Comparison of ENCODE assay signal across 8 cellular contexts in the genomic region with DNA sequence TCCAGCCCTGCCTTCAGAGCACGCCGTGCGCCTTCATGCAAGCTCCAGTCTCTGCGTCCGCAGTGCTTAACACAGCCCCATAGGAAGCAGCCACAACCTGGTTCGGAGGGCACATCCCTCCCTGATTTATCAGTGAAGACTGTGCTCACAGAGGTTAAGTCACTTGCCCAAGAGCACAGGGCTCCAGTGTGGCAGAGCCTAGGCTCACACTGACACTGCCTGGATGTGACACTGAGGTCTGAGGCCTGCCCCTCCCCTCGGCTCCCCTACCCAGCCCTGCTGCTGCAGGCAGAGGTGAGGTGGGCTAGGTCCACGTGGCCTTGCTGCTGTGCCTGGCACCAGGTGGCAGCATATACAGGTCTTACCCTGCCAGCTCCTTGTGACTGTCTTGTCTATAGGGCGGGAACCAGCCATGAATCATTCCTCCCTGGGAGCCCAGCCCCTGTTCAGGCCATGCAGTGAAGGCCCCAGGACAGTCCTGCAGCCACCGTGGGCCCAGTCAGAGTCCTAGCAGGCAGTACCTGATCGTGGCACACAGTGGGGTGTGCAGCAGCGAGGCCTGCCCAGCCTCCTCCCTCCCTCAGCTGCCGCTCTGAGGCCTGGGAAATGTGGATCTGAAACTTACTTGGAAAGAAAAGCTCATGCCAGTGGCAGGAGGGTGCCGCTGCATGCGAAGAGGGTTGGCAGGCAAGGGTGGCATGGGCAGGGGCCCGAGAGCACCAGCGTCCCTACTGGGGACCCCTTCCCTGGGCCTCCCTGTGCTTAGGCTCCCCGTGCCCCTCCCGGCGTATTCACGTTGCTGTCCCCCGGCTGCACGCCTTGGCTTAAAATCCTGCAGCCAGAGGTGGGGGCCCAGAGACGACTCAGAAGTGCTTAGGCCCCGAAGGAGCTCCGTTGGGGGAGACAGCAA. TPM values are rescaled to one million over a fixed set of nuclear protein-coding genes. Genes with fewer than 3 reads are reported as not detected.
DNase-seq lines count a peak whose midpoint lies in the region; ATAC-seq and TF ChIP-seq lines count a peak whose summit lies in the region.

No MANE protein-coding gene starts in this region.

- no peak overlapping the region for H3K9ac ChIP-seq in parathyroid adenoma

- peak in 1 of 4 experiments; percentile 9 for TF ChIP-seq CTCF in gastroesophageal sphincter (IDR thresholded peaks at IDR 0.05)
- no peak for TF ChIP-seq CTCF in parathyroid adenoma (IDR thresholded peaks at IDR 0.05)

- H3K4me3 ChIP-seq in gastroesophageal sphincter (peak overlapping the region; percentile 72 to 99), parathyroid adenoma (ENCODE audit: low read depth, low read length) (peak overlapping the region; percentile 68)

- 60% methylated on average over 2 of the region's 26 CpGs; no CpG with 5 or more reads in 1 of the 2 donors for WGBS in gastroesophageal sphincter (ENCODE audit: low coverage in 1 of 2), 2 donors

- H2AFZ ChIP-seq in parathyroid adenoma: peak overlapping the region; percentile 83

- DNase-seq in NCI-H82 (lab: John Stamatoyannopoulos, UW): peak; percentile 44
- DNase-seq in NCI-H82 treated with DMSO at 0.1 percent for 48 hours (lab: John Stamatoyannopoulos, UW; ENCODE audit: unreplicated experiment): no peak
- peak; percentile 52 for DNase-seq in NOMO-1 treated with dmso at 0.1 percent for 144 hours (lab: John Stamatoyannopoulos, UW; ENCODE audit: unreplicated experiment)
- peak; percentile 62 for DNase-seq in activated gamma-delta T cell (lab: John Stamatoyannopoulos, UW)
- no peak for DNase-seq in globus pallidus (ENCODE audit: low spot score)

- no peak for TF ChIP-seq POLR2A in gastroesophageal sphincter (IDR thresholded peaks at IDR 0.05)

- H3K27me3 ChIP-seq in gastroesophageal sphincter (no peaks in the 10 kb centered on the region), parathyroid adenoma (ENCODE audit: control insufficient read depth, insufficient read depth, low read length) (no peaks in the 10 kb centered on the region)

- ATAC-seq in gastroesophageal sphincter (peak; percentile 39), GM19035 (IDR thresholded peaks at IDR 0.05; ENCODE audit: unreplicated experiment) (no peak)

- H3K27ac ChIP-seq in gastroesophageal sphincter (peak overlapping the region; percentile 66 to 96 (median 93)), parathyroid adenoma (no peak overlapping the region)

- H3K4me1 ChIP-seq in gastroesophageal sphincter (peaks cover 0 to 54% (median 41%) of the 10 kb centered on the region in 3 donors), parathyroid adenoma (peaks cover 13% of the 10 kb centered on the region)

- H3K79me2 ChIP-seq in parathyroid adenoma: no peaks in the 10 kb centered on the region

- H3K36me3 ChIP-seq in gastroesophageal sphincter (no peaks in the 10 kb centered on the region), parathyroid adenoma (ENCODE audit: control insufficient read depth, insufficient read depth, low read length) (no peaks in the 10 kb centered on the region)

- H3K4me2 ChIP-seq in parathyroid adenoma (ENCODE audit: low read length): peak overlapping the region; percentile 98

- no peak for TF ChIP-seq EP300 in gastroesophageal sphincter (IDR thresholded peaks at IDR 0.05)

- H3K9me3 ChIP-seq in gastroesophageal sphincter: no peaks in the 10 kb centered on the region
- no peaks in the 10 kb centered on the region for H3K9me3 ChIP-seq in parathyroid adenoma (ENCODE audit: control insufficient read depth, low read length)

RNA-seq across cellular contexts. Expression of a gene that starts 1.2 kb away (rescaled TPM):
- 10 to 100 TPM; 44.6 to 55.9 (median 45.6) TPM for total RNA-seq in gastroesophageal sphincter

RNA-seq across cellular contexts. Expression of a gene that starts 23.2 kb away (rescaled TPM):
- 10 to 100 TPM; 16.2 to 22.2 (median 17.8) TPM for total RNA-seq in gastroesophageal sphincter

Comparison
In these comparisons a context has a peak if more than half of its experiments do, and no peak if none do; other contexts are left out.
1. DNase-seq: peak in NCI-H82 (single experiment), NOMO-1 treated with dmso at 0.1 percent for 144 hours (single experiment) and activated gamma-delta T cell (single experiment); none in NCI-H82 treated with DMSO at 0.1 percent for 48 hours (single experiment) and globus pallidus (single experiment).